Comparison of ENCODE assay signal across 33 cellular contexts in genomic region chr15:38458646-38459045, GRCh38.
"Had no signal": no experiment of that assay in that cellular context is flagged by ENCODE, and none has a peak within 500 bp of the region (broad histone marks: within the 10 kb centered on the region; RNA-seq: fewer than 3 reads in every experiment).

No MANE protein-coding gene starts in this region.

- H3K4me3 Mint-ChIP-seq: activated CD4-positive, alpha-beta memory T cell treated with anti-CD3 and anti-CD28 coated beads for 36 hours; activated CD4-positive, alpha-beta T cell treated with anti-CD3 and anti-CD28 coated beads for 36 hours; activated CD4-positive, alpha-beta T cell treated with anti-CD3 and anti-CD28 coated beads, Interleukin-2, amount 10 ng/mL, durations not matched to agents 24 days and 14 days; activated CD8-positive, alpha-beta memory T cell treated with anti-CD3 and anti-CD28 coated beads, Interleukin-2, amount 10 ng/mL, durations not matched to agents 7 days and 5 days; activated CD8-positive, alpha-beta T cell treated with anti-CD3 and anti-CD28 coated beads, Interleukin-2, amount 10 ng/mL, durations not matched to agents 7 days and 5 days; activated naive CD4-positive, alpha-beta T cell treated with anti-CD3 and anti-CD28 coated beads for 36 hours; activated naive CD4-positive, alpha-beta T cell treated with anti-CD3 and anti-CD28 coated beads, Interleukin-2, amount 50 U/mL, for 24 hours; activated naive CD8-positive, alpha-beta T cell treated with anti-CD3 and anti-CD28 coated beads for 36 hours; activated naive CD8-positive, alpha-beta T cell treated with anti-CD3 and anti-CD28 coated beads, Interleukin-2, amount 50 U/mL, for 24 hours; activated T-helper 1 cell treated with anti-CD3 and anti-CD28 coated beads, Interleukin-12 subunit alpha, Interleukin-12 subunit beta, Interleukin-2, Interleukin-4 antibody, amounts not matched to agents 30 ng/mL and 10 ng/mL and 1 ng/mL, durations not matched to agents 14 hours and 24 hours and 36 hours; central memory CD8-positive, alpha-beta T cell; effector memory CD8-positive, alpha-beta T cell had no signal

- H3K27me3 ChIP-seq: adrenal gland, breast epithelium, esophagus muscularis mucosa, gastroesophageal sphincter, heart right ventricle had no signal

- H3K27ac ChIP-seq: adrenal gland, breast epithelium, coronary artery, esophagus muscularis mucosa, gastroesophageal sphincter, heart right ventricle had no signal

- H3K9me3 Mint-ChIP-seq: activated CD4-positive, alpha-beta memory T cell treated with anti-CD3 and anti-CD28 coated beads for 36 hours; activated CD4-positive, alpha-beta T cell treated with anti-CD3 and anti-CD28 coated beads, Interleukin-2, amount 10 ng/mL, durations not matched to agents 24 days and 14 days; activated naive CD4-positive, alpha-beta T cell treated with anti-CD3 and anti-CD28 coated beads for 36 hours; activated naive CD4-positive, alpha-beta T cell treated with anti-CD3 and anti-CD28 coated beads, Interleukin-2, amount 50 U/mL, for 24 hours; activated naive CD8-positive, alpha-beta T cell treated with anti-CD3 and anti-CD28 coated beads for 36 hours; activated naive CD8-positive, alpha-beta T cell treated with anti-CD3 and anti-CD28 coated beads, Interleukin-2, amount 50 U/mL, for 24 hours; activated T-helper 1 cell treated with anti-CD3 and anti-CD28 coated beads, Interleukin-12 subunit alpha, Interleukin-12 subunit beta, Interleukin-2, Interleukin-4 antibody, amounts not matched to agents 30 ng/mL and 10 ng/mL and 1 ng/mL, durations not matched to agents 14 hours and 24 hours and 36 hours; activated T-helper 2 cell treated with anti-CD3 and anti-CD28 coated beads, Interferon-gamma antibody, Interleukin-2, Interleukin-4, amounts not matched to agents 10 μg/mL and 5 μg/mL and 100 μg/mL, durations not matched to agents 14 hours and 24 hours and 36 hours; brain; central memory CD8-positive, alpha-beta T cell; effector memory CD8-positive, alpha-beta T cell had no signal

- H3K27me3 Mint-ChIP-seq: activated CD4-positive, alpha-beta memory T cell treated with anti-CD3 and anti-CD28 coated beads for 36 hours; activated CD4-positive, alpha-beta T cell treated with anti-CD3 and anti-CD28 coated beads for 36 hours; activated CD4-positive, alpha-beta T cell treated with anti-CD3 and anti-CD28 coated beads, Interleukin-2, amount 10 ng/mL, durations not matched to agents 24 days and 14 days; activated CD8-positive, alpha-beta memory T cell treated with anti-CD3 and anti-CD28 coated beads, Interleukin-2, amount 10 ng/mL, durations not matched to agents 7 days and 5 days; activated naive CD4-positive, alpha-beta T cell treated with anti-CD3 and anti-CD28 coated beads, Interleukin-2, amount 50 U/mL, for 24 hours; activated naive CD8-positive, alpha-beta T cell treated with anti-CD3 and anti-CD28 coated beads for 36 hours; activated naive CD8-positive, alpha-beta T cell treated with anti-CD3 and anti-CD28 coated beads, Interleukin-2, amount 50 U/mL, for 24 hours; central memory CD8-positive, alpha-beta T cell; effector memory CD8-positive, alpha-beta T cell had no signal

- H3K27ac Mint-ChIP-seq: activated CD4-positive, alpha-beta memory T cell treated with anti-CD3 and anti-CD28 coated beads for 36 hours; activated CD4-positive, alpha-beta T cell treated with anti-CD3 and anti-CD28 coated beads for 36 hours; activated CD8-positive, alpha-beta memory T cell treated with anti-CD3 and anti-CD28 coated beads, Interleukin-2, amount 10 ng/mL, durations not matched to agents 7 days and 5 days; activated CD8-positive, alpha-beta T cell treated with anti-CD3 and anti-CD28 coated beads, Interleukin-2, amount 10 ng/mL, durations not matched to agents 7 days and 5 days; activated naive CD4-positive, alpha-beta T cell treated with anti-CD3 and anti-CD28 coated beads for 36 hours; activated naive CD4-positive, alpha-beta T cell treated with anti-CD3 and anti-CD28 coated beads, Interleukin-2, amount 50 U/mL, for 24 hours; activated naive CD8-positive, alpha-beta T cell treated with anti-CD3 and anti-CD28 coated beads for 36 hours; activated naive CD8-positive, alpha-beta T cell treated with anti-CD3 and anti-CD28 coated beads, Interleukin-2, amount 50 U/mL, for 24 hours; activated T-helper 1 cell treated with anti-CD3 and anti-CD28 coated beads, Interleukin-12 subunit alpha, Interleukin-12 subunit beta, Interleukin-2, Interleukin-4 antibody, amounts not matched to agents 30 ng/mL and 10 ng/mL and 1 ng/mL, durations not matched to agents 14 hours and 24 hours and 36 hours; activated T-helper 2 cell treated with anti-CD3 and anti-CD28 coated beads, Interferon-gamma antibody, Interleukin-2, Interleukin-4, amounts not matched to agents 10 μg/mL and 5 μg/mL and 100 μg/mL, durations not matched to agents 14 hours and 24 hours and 36 hours; brain had no signal

- H3K4me3 ChIP-seq: adrenal gland, breast epithelium, coronary artery, esophagus muscularis mucosa, gastroesophageal sphincter, heart right ventricle had no signal

- H3K36me3 ChIP-seq: adrenal gland, breast epithelium, esophagus muscularis mucosa, gastroesophageal sphincter had no signal

- H3K9me3 ChIP-seq: adrenal gland, breast epithelium, esophagus muscularis mucosa, gastroesophageal sphincter, heart right ventricle had no signal

- DNase-seq: activated CD4-positive, alpha-beta memory T cell treated with anti-CD3 and anti-CD28 coated beads for 36 hours; activated CD4-positive, alpha-beta T cell treated with anti-CD3 and anti-CD28 coated beads for 36 hours; activated CD4-positive, alpha-beta T cell treated with anti-CD3 and anti-CD28 coated beads, Interleukin-2, amount 10 ng/mL, durations not matched to agents 24 days and 14 days; activated CD4-positive, CD25-positive, alpha-beta regulatory T cell; activated CD4-positive, CD25-positive, alpha-beta regulatory T cell treated with anti-CD3 and anti-CD28 coated beads, Interleukin-2, amount 50 U/mL, for 72 hours; activated CD8-positive, alpha-beta memory T cell treated with anti-CD3 and anti-CD28 coated beads, Interleukin-2, amount 10 ng/mL, durations not matched to agents 7 days and 5 days; activated CD8-positive, alpha-beta memory T cell treated with anti-CD3 and anti-CD28 coated beads, Interleukin-2, amount 50 U/mL, for 4 hours; activated CD8-positive, alpha-beta T cell treated with anti-CD3 and anti-CD28 coated beads, Interleukin-2, amount 10 ng/mL, durations not matched to agents 7 days and 5 days; activated effector memory CD4-positive, alpha-beta T cell treated with anti-CD3 and anti-CD28 coated beads, Interleukin-2, amount 50 U/mL, for 16 hours; activated naive CD4-positive, alpha-beta T cell treated with anti-CD3 and anti-CD28 coated beads for 36 hours; activated naive CD8-positive, alpha-beta T cell treated with anti-CD3 and anti-CD28 coated beads for 36 hours; activated naive CD8-positive, alpha-beta T cell treated with anti-CD3 and anti-CD28 coated beads, Interleukin-2, amount 50 U/mL, for 24 hours; activated T-cell treated with anti-CD3 and anti-CD28 coated beads, Interleukin-2, amount 50 U/mL, for 1 hour; activated T-cell treated with anti-CD3 and anti-CD28 coated beads, Interleukin-2, amount 50 U/mL, for 48 hours; adrenal gland; amygdala; aorta; dermis blood vessel endothelial cell; effector CD4-positive, alpha-beta T cell; effector memory CD8-positive, alpha-beta T cell; erythroblast; foreskin melanocyte; heart right ventricle; T-helper 2 cell had no signal

- ATAC-seq: activated CD4-positive, alpha-beta T cell treated with anti-CD3 and anti-CD28 coated beads for 36 hours; activated CD8-positive, alpha-beta memory T cell treated with anti-CD3 and anti-CD28 coated beads, Interleukin-2, amount 10 ng/mL, durations not matched to agents 7 days and 5 days; activated CD8-positive, alpha-beta T cell treated with anti-CD3 and anti-CD28 coated beads, Interleukin-2, amount 10 ng/mL, durations not matched to agents 7 days and 5 days; activated naive CD8-positive, alpha-beta T cell treated with anti-CD3 and anti-CD28 coated beads, Interleukin-2, amount 50 U/mL, for 24 hours; effector memory CD8-positive, alpha-beta T cell; gastroesophageal sphincter had no signal
